ENCODE assay signal across 8 cellular contexts in the genomic region with DNA sequence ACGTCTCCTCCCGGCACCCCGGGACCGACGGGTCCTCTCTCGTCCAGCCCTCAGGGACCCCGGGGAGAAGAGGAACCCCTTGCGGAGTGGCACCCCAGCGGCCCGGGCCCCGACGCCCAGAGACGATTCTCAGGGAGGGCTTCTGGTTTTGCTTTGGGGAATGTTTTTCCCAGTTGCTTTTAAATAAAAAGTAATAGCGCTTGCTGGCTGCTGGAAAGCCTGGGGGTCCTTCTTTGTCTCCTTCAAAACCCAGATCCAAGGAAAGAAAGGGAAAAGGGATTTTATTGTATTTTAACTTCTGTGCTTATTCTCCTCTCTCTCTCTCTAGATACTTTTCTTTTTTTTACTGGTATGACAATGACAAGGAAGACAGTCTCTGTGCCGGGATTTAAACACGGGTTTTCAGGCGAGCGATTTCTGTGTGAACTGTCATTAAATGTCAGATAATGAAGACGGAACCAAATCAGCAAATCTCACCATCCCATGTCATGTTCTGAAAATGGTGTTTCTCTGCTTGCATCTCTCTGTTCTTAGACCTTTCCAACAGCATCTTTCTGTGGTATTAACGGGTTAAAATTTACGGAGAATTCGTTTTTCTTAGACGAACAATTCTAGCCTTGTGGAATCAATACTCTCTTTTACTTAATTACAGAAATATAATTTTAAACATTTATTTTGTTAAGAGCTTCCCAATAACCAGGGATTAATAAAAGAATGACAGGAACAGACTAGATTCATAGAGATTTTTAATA. TPM values are rescaled to one million over a fixed set of nuclear protein-coding genes. Genes with fewer than 3 reads are reported as not detected.
A peak's percentile ranks its signal among the peaks of the same experiment; 100 is the strongest.
DNase-seq lines count a peak whose midpoint lies in the region; ATAC-seq, FAIRE-seq and TF ChIP-seq lines count a peak whose summit lies in the region.

No MANE protein-coding gene starts in this region.

- H3K4me1 ChIP-seq in Peyer's patch: peaks cover 0 to 16% (median 0%) of the 10 kb centered on the region in 4 donors

- H3K27ac ChIP-seq in Peyer's patch: no peak overlapping the region

- peaks cover 7% of the 10 kb centered on the region for H3K27me3 ChIP-seq in GM06990 (replicated peaks; ENCODE audit: control insufficient read depth, insufficient read depth, low read length)
- H3K27me3 ChIP-seq in Peyer's patch: peaks cover 0 to 12% of the 10 kb centered on the region in 2 donors

- TF ChIP-seq POLR2A in Peyer's patch (IDR thresholded peaks at IDR 0.05): no peak

- no peaks in the 10 kb centered on the region for H3K36me3 Mint-ChIP-seq in progenitor cell of endocrine pancreas (ENCODE audit: insufficient read depth)

- TF ChIP-seq CTCF in GM06990 (IDR thresholded peaks at IDR 0.05; ENCODE audit: insufficient read depth, low read length, poor library complexity, severe bottlenecking) (no peak), Peyer's patch (IDR thresholded peaks at IDR 0.05) (no peak), fibroblast of mammary gland (conservative IDR thresholded peaks at IDR 0.05; ENCODE audit: control insufficient read depth, insufficient read depth, low read depth, low read length) (no peak), progenitor cell of endocrine pancreas (IDR thresholded peaks at IDR 0.05; ENCODE audit: unreplicated experiment) (no peak)

- CTCF ChIA-PET in HEK293T (lab: Yijun Ruan, JAX): no interaction called here

- ATAC-seq in HG02571 (IDR thresholded peaks at IDR 0.05; ENCODE audit: unreplicated experiment): no peak

- H3K9me3 ChIP-seq in Peyer's patch: no peaks in the 10 kb centered on the region

- peak overlapping the region; percentile 73 for H3K4me3 Mint-ChIP-seq in progenitor cell of endocrine pancreas (ENCODE audit: low read depth)

- no peaks in the 10 kb centered on the region for H3K4me1 Mint-ChIP-seq in progenitor cell of endocrine pancreas (ENCODE audit: low read depth)

- H3K27me3 Mint-ChIP-seq in progenitor cell of endocrine pancreas: peaks cover 47% of the 10 kb centered on the region

- no peak for DNase-seq in GM06990 (ENCODE audit: extremely low read depth, insufficient read length)
- DNase-seq in Peyer's patch: no peak
- no peak for DNase-seq in fibroblast of mammary gland (ENCODE audit: low read depth)
- DNase-seq in progenitor cell of endocrine pancreas (ENCODE audit: low spot score, unreplicated experiment): no peak
- DNase-seq in HEK293T (ENCODE audit: extremely low spot score): no peak
- no peak for DNase-seq in HTR-8/SVneo (ENCODE audit: insufficient read length, low spot score)
- DNase-seq in activated effector memory CD4-positive, alpha-beta T cell treated with anti-CD3 and anti-CD28 coated beads, Interleukin-2, amount 50 U/mL, for 16 hours: no peak

- peak overlapping the region; percentile 55 for H3K4me3 ChIP-seq in GM06990 (replicated peaks; ENCODE audit: low read depth, low read length)
- peak overlapping the region in 3 of 4 donors; percentile 42 to 57 (median 54) for H3K4me3 ChIP-seq in Peyer's patch
- peak overlapping the region; percentile 53 for H3K4me3 ChIP-seq in fibroblast of mammary gland (ENCODE audit: control insufficient read depth, low read depth, low read length)

- FAIRE-seq in HTR-8/SVneo (lab: Jason Lieb, UNC): no peak

- no peaks in the 10 kb centered on the region for H3K9me3 Mint-ChIP-seq in progenitor cell of endocrine pancreas (ENCODE audit: low read depth)

- POLR2A ChIA-PET in HEK293T (lab: Yijun Ruan, JAX): interaction anchor here (1.0 to 1.9 kb wide), 4 partner anchors 10 to 112 kb away, joined by 3 to 8 read pairs (median 3); partner anchors contain the start of gene U2SURP

- H3K27ac Mint-ChIP-seq in progenitor cell of endocrine pancreas: no peak overlapping the region

- no peaks in the 10 kb centered on the region for H3K36me3 ChIP-seq in GM06990 (ENCODE audit: control insufficient read depth, insufficient read depth, low read length)
- H3K36me3 ChIP-seq in Peyer's patch: no peaks in the 10 kb centered on the region

TF ChIP-seq in HEK293T, 16 proteins besides CTCF, POLR2A, EP300 and RAD21:
- no peak for TF ChIP-seq FOXA1 (IDR thresholded peaks at IDR 0.05)
- TF ChIP-seq BHLHE40 (IDR thresholded peaks at IDR 0.05; ENCODE audit: borderline replicate concordance): no peak
- no peak for TF ChIP-seq ELF4 (IDR thresholded peaks at IDR 0.05)
- TF ChIP-seq FOXK2 (IDR thresholded peaks at IDR 0.05): no peak
- TF ChIP-seq SUZ12 (IDR thresholded peaks at IDR 0.05): no peak
- TF ChIP-seq ARNT (IDR thresholded peaks at IDR 0.05): no peak
- TF ChIP-seq CTBP1 (IDR thresholded peaks at IDR 0.05; ENCODE audit: borderline replicate concordance): no peak
- no peak for TF ChIP-seq SP1 (IDR thresholded peaks at IDR 0.05)
- no peak for TF ChIP-seq ZNF384 (IDR thresholded peaks at IDR 0.05)
- no peak for TF ChIP-seq LEF1 (IDR thresholded peaks at IDR 0.05; ENCODE audit: borderline replicate concordance)
- no peak for TF ChIP-seq PKNOX1 (IDR thresholded peaks at IDR 0.05)
- TF ChIP-seq TARDBP (IDR thresholded peaks at IDR 0.05): no peak
- no peak for TF ChIP-seq L3MBTL2 (conservative IDR thresholded peaks at IDR 0.05)
- no peak for TF ChIP-seq FOXM1 (IDR thresholded peaks at IDR 0.05; ENCODE audit: borderline replicate concordance)
- no peak for TF ChIP-seq HDGF (IDR thresholded peaks at IDR 0.05; ENCODE audit: borderline replicate concordance)
- TF ChIP-seq NFRKB (IDR thresholded peaks at IDR 0.05): no peak

RNA-seq across cellular contexts. Expression of gene PCOLCE2, which starts 0.6 kb away (rescaled TPM):
- 1 to 10 TPM in 3 of 4 donors, not detected in 1; 2.3 to 3.2 (median 2.5) TPM for total RNA-seq in Peyer's patch
- 2.0 and 2.2 TPM in 2 replicates for total RNA-seq in progenitor cell of endocrine pancreas
